1 cellular context compared by ENCODE assay signal in genomic region chr20:3888622-3889488, GRCh38.
TF ChIP-seq lines count a peak whose summit lies in the region.

Gene PANK2 (plus strand): TSS chr20:3889387.

TF ChIP-seq in K562, 482 proteins besides CTCF, POLR2A, EP300 and RAD21 (continued from another document and continues in another):
- no peak for TF ChIP-seq HMGN3 (IDR thresholded peaks at IDR 0.05; ENCODE audit: borderline replicate concordance, extremely low read depth, insufficient read length, low read depth, low read length)
- TF ChIP-seq ELF2 (CRISPR knock-in tag; IDR thresholded peaks at IDR 0.05) = no peak
- no peak for TF ChIP-seq DEAF1 (CRISPR knock-in tag; IDR thresholded peaks at IDR 0.05)
- no peak for TF ChIP-seq MBD1 (CRISPR knock-in tag; IDR thresholded peaks at IDR 0.05)
- no peak for TF ChIP-seq MAFF (IDR thresholded peaks at IDR 0.05; ENCODE audit: low read length)
- no peak; a peak in 1 of 4 replicates for TF ChIP-seq ETV6 (IDR thresholded peaks at IDR 0.05; ENCODE audit: borderline replicate concordance in 1 of 2, low read depth in 2 of 2, low read length in 1 of 2)
- TF ChIP-seq ETV6 (CRISPR knock-in tag; IDR thresholded peaks at IDR 0.05; ENCODE audit: borderline replicate concordance) = no peak
- no peak for TF ChIP-seq ZNF644 (tag; IDR thresholded peaks at IDR 0.05; ENCODE audit: low read depth)
- no peak for TF ChIP-seq MEF2A (IDR thresholded peaks at IDR 0.05; ENCODE audit: control insufficient read depth, low read depth, low read length)
- TF ChIP-seq BACH1 (tag; IDR thresholded peaks at IDR 0.05) = no peak
- TF ChIP-seq NFXL1 (CRISPR knock-in tag; IDR thresholded peaks at IDR 0.05) = no peak
- TF ChIP-seq PCBP1 (IDR thresholded peaks at IDR 0.05; ENCODE audit: low read depth, low read length, poor library complexity, severe bottlenecking) = no peak
- TF ChIP-seq HNRNPH1 (optimal IDR thresholded peaks at IDR 0.05; ENCODE audit: low read depth, low read length) = no peak
- TF ChIP-seq MCM5 (IDR thresholded peaks at IDR 0.05; ENCODE audit: low read depth) = no peak
- no peak; a peak in 1 of 4 replicates for TF ChIP-seq TEAD1 (CRISPR knock-in tag; IDR thresholded peaks at IDR 0.05)
- TF ChIP-seq CHD1 (IDR thresholded peaks at IDR 0.05; ENCODE audit: low read length) = peak; percentile 57
- TF ChIP-seq NFATC3 (IDR thresholded peaks at IDR 0.05) = no peak
- no peak for TF ChIP-seq TSHZ1 (CRISPR knock-in tag; IDR thresholded peaks at IDR 0.05)
- peak; percentile 61; the same call in 1 of the 2 replicates for TF ChIP-seq ZSCAN29 (IDR thresholded peaks at IDR 0.05)
- 0 out of 2 replicates have a peak, but pooled peaks have one; percentile 3 for TF ChIP-seq ZNF740 (CRISPR knock-in tag; IDR thresholded peaks at IDR 0.05)
- no peak; a peak in 1 of 4 replicates for TF ChIP-seq ZNF740 (tag; IDR thresholded peaks at IDR 0.05)
- no peak for TF ChIP-seq SRSF1 (IDR thresholded peaks at IDR 0.05; ENCODE audit: low read depth, low read length)
- TF ChIP-seq KAT2B (IDR thresholded peaks at IDR 0.05; ENCODE audit: low read depth, low read length) = no peak
- TF ChIP-seq CC2D1A (IDR thresholded peaks at IDR 0.05) = no peak
- TF ChIP-seq OTX1 (CRISPR knock-in tag; IDR thresholded peaks at IDR 0.05) = no peak
- TF ChIP-seq ZFP91 (CRISPR knock-in tag; IDR thresholded peaks at IDR 0.05) = no peak
- no peak for TF ChIP-seq CLOCK (CRISPR knock-in tag; IDR thresholded peaks at IDR 0.05; ENCODE audit: borderline replicate concordance)
- no peak for TF ChIP-seq ZNF699 (CRISPR knock-in tag; IDR thresholded peaks at IDR 0.05; ENCODE audit: insufficient replicate concordance)
- no peak for TF ChIP-seq NR2C1 (IDR thresholded peaks at IDR 0.05)
- TF ChIP-seq NR2C1 (tag; IDR thresholded peaks at IDR 0.05) = peak; percentile 28; the same call in 1 of the 2 replicates
- no peak for TF ChIP-seq SREBF1 (IDR thresholded peaks at IDR 0.05; ENCODE audit: borderline replicate concordance, low read depth, low read length)
- TF ChIP-seq HOMEZ (CRISPR knock-in tag; IDR thresholded peaks at IDR 0.05) = no peak
- TF ChIP-seq XRCC5 (IDR thresholded peaks at IDR 0.05; ENCODE audit: low read depth, low read length) = no peak
- no peak for TF ChIP-seq ZEB2 (IDR thresholded peaks at IDR 0.05)
- TF ChIP-seq YBX1 (IDR thresholded peaks at IDR 0.05) = no peak
- TF ChIP-seq RB1 (IDR thresholded peaks at IDR 0.05; ENCODE audit: low read depth) = peak; percentile 26
- no peak for TF ChIP-seq RUNX1 (IDR thresholded peaks at IDR 0.05; ENCODE audit: low read depth)
- peak; percentile 94 for TF ChIP-seq POLR2G (IDR thresholded peaks at IDR 0.05; ENCODE audit: low read depth, low read length)
- no peak for TF ChIP-seq COPS2 (conservative IDR thresholded peaks at IDR 0.05)
- no peak for TF ChIP-seq PTBP1 (IDR thresholded peaks at IDR 0.05; ENCODE audit: low read depth, low read length)
- no peak for TF ChIP-seq ELK3 (CRISPR knock-in tag; IDR thresholded peaks at IDR 0.05)
- TF ChIP-seq TRIM28 (IDR thresholded peaks at IDR 0.05) = no peak
- TF ChIP-seq SRSF7 (optimal IDR thresholded peaks at IDR 0.05; ENCODE audit: low read depth, low read length) = no peak
- TF ChIP-seq SRSF9 (IDR thresholded peaks at IDR 0.05; ENCODE audit: borderline replicate concordance, low read depth, low read length) = no peak
- no peak for TF ChIP-seq ATF4 (CRISPR knock-in tag; IDR thresholded peaks at IDR 0.05)
- TF ChIP-seq CSDE1 (IDR thresholded peaks at IDR 0.05) = peak in 1 of 2 experiments; percentile 63; a peak in 2 of 4 replicates
- TF ChIP-seq PTTG1 (tag; IDR thresholded peaks at IDR 0.05; ENCODE audit: low read depth) = no peak
- TF ChIP-seq CBX8 (IDR thresholded peaks at IDR 0.05; ENCODE audit: borderline replicate concordance, extremely low read depth, low read depth, low read length, poor library complexity, severe bottlenecking) = no peak
- TF ChIP-seq ZFX (CRISPR knock-in tag; IDR thresholded peaks at IDR 0.05) = peak; percentile 70
- no peak for TF ChIP-seq RFX5 (IDR thresholded peaks at IDR 0.05; ENCODE audit: low read depth, low read length)
- TF ChIP-seq RBM15 (IDR thresholded peaks at IDR 0.05; ENCODE audit: insufficient read depth, low read length) = no peak
- no peak for TF ChIP-seq ZNF583 (CRISPR knock-in tag; IDR thresholded peaks at IDR 0.05)
- no peak for TF ChIP-seq PRPF4 (IDR thresholded peaks at IDR 0.05; ENCODE audit: insufficient read depth, low read depth, low read length, poor library complexity, severe bottlenecking)
